1 cellular context compared by ENCODE assay signal in the genomic region with DNA sequence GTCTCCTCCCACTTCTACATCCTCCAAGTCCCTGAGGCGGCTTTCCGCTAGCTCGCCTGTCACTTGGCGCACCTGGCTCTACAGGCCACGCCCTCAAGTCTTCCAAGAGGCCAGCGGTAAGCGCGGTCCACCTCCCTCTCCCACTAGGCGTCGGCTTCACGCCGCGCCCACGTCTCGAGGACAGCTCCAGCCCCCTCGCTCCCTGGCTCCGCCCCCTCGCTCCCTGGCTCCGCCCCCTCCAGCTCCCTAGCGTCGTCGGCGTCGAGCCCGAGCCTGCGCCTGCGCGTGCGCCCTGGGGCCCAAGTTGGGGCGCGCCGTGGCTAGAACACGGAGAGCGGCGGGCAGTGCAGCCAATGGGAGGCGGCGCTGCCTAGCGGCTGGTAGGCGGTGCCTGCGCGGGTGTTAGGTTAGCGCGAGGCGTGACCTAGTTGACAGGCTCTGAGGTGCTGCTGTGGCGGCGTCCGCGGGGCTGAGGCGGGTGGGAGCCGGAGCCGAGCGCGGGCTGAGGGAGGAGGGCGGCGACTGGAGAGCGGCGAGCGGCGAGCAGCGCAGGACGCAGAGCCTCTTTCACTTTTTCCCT.
TF ChIP-seq lines count a peak whose summit lies in the region.

A gene (plus strand): TSS at position 431 of the 580 bp plus-strand sequence.

TF ChIP-seq in endothelial cell of umbilical vein, 7 proteins besides CTCF, POLR2A, EP300 and RAD21 (continued from another document):
- TF ChIP-seq, protein P1, sequence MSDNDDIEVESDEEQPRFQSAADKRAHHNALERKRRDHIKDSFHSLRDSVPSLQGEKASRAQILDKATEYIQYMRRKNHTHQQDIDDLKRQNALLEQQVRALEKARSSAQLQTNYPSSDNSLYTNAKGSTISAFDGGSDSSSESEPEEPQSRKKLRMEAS (IDR thresholded peaks at IDR 0.05; ENCODE audit: insufficient read depth, insufficient read length) = no peak
- no peak for TF ChIP-seq POLR2AphosphoS5 (IDR thresholded peaks at IDR 0.05; ENCODE audit: insufficient read depth, low read depth, low read length)
- no peak for TF ChIP-seq FOS (IDR thresholded peaks at IDR 0.05; ENCODE audit: borderline replicate concordance, insufficient read depth, low read length)
TF ChIP-seq in endothelial cell of umbilical vein: peak in this region for 0.
